Comparison of ENCODE assay signal across 14 cellular contexts in the genomic region with DNA sequence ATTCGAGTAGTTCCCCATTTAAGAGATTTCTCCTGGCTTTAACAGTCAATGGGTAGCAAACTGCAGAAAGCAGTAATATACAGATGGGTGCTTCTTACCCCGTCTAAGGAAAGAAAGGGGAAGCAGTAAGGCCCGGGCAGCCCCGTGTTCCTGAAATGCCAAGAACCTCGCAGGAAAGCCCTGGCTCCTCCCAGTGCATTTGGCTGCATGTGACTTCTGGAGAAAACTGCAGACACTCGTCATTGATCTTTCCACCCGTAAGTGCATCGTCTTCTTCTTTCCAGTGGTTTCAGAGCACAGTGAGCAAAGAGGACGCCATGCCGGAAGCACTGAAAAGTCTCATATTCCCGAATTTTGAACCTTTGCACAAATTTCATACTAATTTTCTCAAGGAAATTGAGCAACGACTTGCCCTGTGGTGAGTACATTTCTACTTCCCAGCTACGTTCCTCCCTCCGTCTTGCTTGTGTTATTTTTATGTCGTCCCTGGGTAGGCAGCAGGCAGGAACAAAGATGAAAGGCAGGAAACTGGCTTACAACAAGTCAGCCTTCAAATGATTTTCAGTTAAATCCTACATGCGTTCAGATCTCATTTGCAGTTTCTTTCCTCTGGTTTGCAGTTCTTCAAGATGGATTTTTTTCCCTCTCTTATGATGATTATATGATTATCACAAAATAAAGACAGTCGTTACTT.
DNase-seq lines count a peak whose midpoint lies in the region; ATAC-seq and TF ChIP-seq lines count a peak whose summit lies in the region.
"Had no signal": no experiment of that assay in that cellular context is flagged by ENCODE, and none has a peak within 500 bp of the region (broad histone marks: within the 10 kb centered on the region; RNA-seq: fewer than 3 reads in every experiment).

No MANE protein-coding gene starts in this region.

- no peaks in the 10 kb centered on the region for H3K27me3 ChIP-seq in A673 (replicated peaks; ENCODE audit: insufficient read depth, low read depth, low read length, poor library complexity)
- H3K27me3 ChIP-seq: breast epithelium had no signal

- CTCF ChIA-PET in OCI-LY7 (lab: Charles Lee; ENCODE audit: unreplicated experiment) = no interaction called here
- CTCF ChIA-PET in A673 (lab: Charles Lee) = no interaction called here

- H3K4me3 ChIP-seq in OCI-LY7 (ENCODE audit: low read depth, low read length, poor library complexity, severe bottlenecking) = no peak overlapping the region
- no peak overlapping the region for H3K4me3 ChIP-seq in fibroblast of the aortic adventitia (ENCODE audit: low read depth, low read length)
- H3K4me3 ChIP-seq in A673 (ENCODE audit: low read depth, low read length, poor library complexity, severe bottlenecking) = no peak overlapping the region
- H3K4me3 ChIP-seq: A549 had no signal

- DNase-seq in NOMO-1 (lab: John Stamatoyannopoulos, UW; ENCODE audit: unreplicated experiment in 2 of 2) (peak; percentile 22 to 60), NOMO-1 treated with dmso at 0.1 percent for 144 hours (lab: John Stamatoyannopoulos, UW; ENCODE audit: unreplicated experiment) (no peak), OCI-LY7 (ENCODE audit: low spot score) (no peak), fibroblast of the aortic adventitia (ENCODE audit: low read depth) (peak; percentile 4), sciatic nerve (ENCODE audit: low spot score) (peak; percentile 58), A673 (ENCODE audit: low spot score) (no peak), globus pallidus (ENCODE audit: low spot score) (no peak), DMS 273 (lab: John Stamatoyannopoulos, UW; ENCODE audit: unreplicated experiment) (no peak)
- DNase-seq: activated CD4-positive, CD25-positive, alpha-beta regulatory T cell treated with anti-CD3 and anti-CD28 coated beads, Interleukin-2, amount 50 U/mL, for 72 hours; GDM1; glutamatergic neuron; NCI-H2029 treated with DMSO at 0.1 percent for 48 hours had no signal

- BruUV-seq in OCI-LY7 (replicated peaks; lab: Mats Ljungman, UMichigan) (no TSS peak), A673 (replicated peaks; lab: Mats Ljungman, UMichigan) (no TSS peak)

- H3K36me3 ChIP-seq in OCI-LY7 (ENCODE audit: insufficient read depth, low read length) (no peaks in the 10 kb centered on the region), A673 (ENCODE audit: insufficient read depth, low read length, poor library complexity, severe bottlenecking) (peaks cover 24% of the 10 kb centered on the region)
- H3K36me3 ChIP-seq: breast epithelium had no signal

- ATAC-seq in sciatic nerve = peak; percentile 80
- ATAC-seq: A549 had no signal

- H3K79me2 ChIP-seq in OCI-LY7 (ENCODE audit: insufficient read depth, low read depth, low read length) = no peaks in the 10 kb centered on the region

- H3K9me2 ChIP-seq in OCI-LY7 (ENCODE audit: insufficient read depth, low read length) = no peaks in the 10 kb centered on the region

- intact Hi-C loops in OCI-LY7 (cut with micrococcal nuclease; ENCODE audit: unreplicated experiment) = no loop called here
- intact Hi-C loops in sciatic nerve (cut with DNase I) = no loop called here
- intact Hi-C loops in A673 (cut with micrococcal nuclease; ENCODE audit: unreplicated experiment) = no loop called here

- H3K27ac ChIP-seq in OCI-LY7 (ENCODE audit: low read depth, low read length, poor library complexity, severe bottlenecking) (no peak overlapping the region), A673 (ENCODE audit: low read depth, low read length, poor library complexity, severe bottlenecking) (no peak overlapping the region)
- H3K27ac ChIP-seq: A549, breast epithelium had no signal

- H3K4me1 ChIP-seq in OCI-LY7 (ENCODE audit: insufficient read depth, low read length, poor library complexity, severe bottlenecking) (no peaks in the 10 kb centered on the region), A673 (ENCODE audit: insufficient read depth, low read length, poor library complexity, severe bottlenecking) (no peaks in the 10 kb centered on the region)
- H3K4me1 ChIP-seq: A549 had no signal

- TF ChIP-seq CTCF in OCI-LY7 (conservative IDR thresholded peaks at IDR 0.05; ENCODE audit: low read length) (no peak), fibroblast of the aortic adventitia (IDR thresholded peaks at IDR 0.05; ENCODE audit: insufficient read depth, low read length) (no peak), A673 (conservative IDR thresholded peaks at IDR 0.05; ENCODE audit: low read depth, low read length) (no peak)

- 0 out of 2 replicates have a peak overlapping the region, but pooled peaks have one; percentile 9 for H2AFZ ChIP-seq in OCI-LY7 (ENCODE audit: low read length)

- no peaks in the 10 kb centered on the region for H4K20me1 ChIP-seq in OCI-LY7 (ENCODE audit: insufficient read depth, low read length)

- peak overlapping the region; percentile 26; the same call in 1 of the 2 replicates for H3K4me2 ChIP-seq in OCI-LY7 (ENCODE audit: low read length)
- H3K4me2 ChIP-seq: A549 had no signal

- no peaks in the 10 kb centered on the region for H3K9me3 ChIP-seq in OCI-LY7 (ENCODE audit: low read length)
- H3K9me3 ChIP-seq in A673 (ENCODE audit: low read depth, low read length, poor library complexity, severe bottlenecking) = no peaks in the 10 kb centered on the region
- H3K9me3 ChIP-seq: A549, breast epithelium had no signal

- POLR2A ChIA-PET in OCI-LY7 (lab: Charles Lee) (no interaction called here), A673 (lab: Charles Lee; ENCODE audit: low non-redundant PET) (no interaction called here)

Comparison
In these comparisons a context has a peak if more than half of its experiments do, and no peak if none do; other contexts are left out.
1. DNase-seq: peak in NOMO-1 (2 of 2), fibroblast of the aortic adventitia (single experiment) and sciatic nerve (single experiment); none in NOMO-1 treated with dmso at 0.1 percent for 144 hours (single experiment), OCI-LY7 (single experiment), A673 (single experiment), globus pallidus (single experiment) and DMS 273 (single experiment).